Comparison of ENCODE assay signal across 29 cellular contexts in the genomic region with DNA sequence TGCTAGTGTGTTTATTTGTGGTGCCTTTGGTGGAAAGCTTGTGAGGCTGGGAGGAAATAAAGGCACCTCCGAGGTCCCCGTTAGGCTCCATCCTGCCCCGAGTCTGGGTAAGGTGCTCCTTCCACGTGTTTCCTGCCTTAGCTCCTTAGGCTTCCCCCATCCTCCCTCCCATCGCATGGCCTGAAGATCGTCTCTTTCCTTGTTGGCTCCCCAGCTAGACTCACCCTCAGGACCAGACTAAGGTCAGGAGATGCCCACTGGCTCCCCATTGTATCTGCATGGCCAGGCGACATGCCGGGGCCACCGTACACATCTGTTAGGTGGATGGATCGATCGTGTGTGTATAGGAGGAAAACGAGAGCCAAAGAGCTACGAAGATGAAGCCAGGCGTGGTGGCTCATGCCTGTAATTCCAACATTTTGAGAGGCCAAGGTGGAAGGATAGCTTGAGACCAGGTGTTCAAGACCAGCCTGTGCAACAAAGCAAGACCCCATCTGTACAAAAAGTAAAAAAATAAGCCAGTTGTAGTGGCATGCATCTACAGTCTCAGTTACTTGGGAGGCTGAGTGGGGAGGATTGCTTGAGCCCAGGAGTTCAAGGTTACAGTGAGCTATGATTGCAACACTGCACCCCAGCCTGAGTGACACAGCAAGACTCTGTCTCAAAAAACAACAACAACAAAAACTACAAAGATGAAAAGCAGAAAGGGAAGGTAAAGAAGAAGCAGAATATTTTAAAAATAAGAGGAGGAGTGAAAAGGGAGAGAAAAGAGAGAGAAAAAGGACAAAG.
"Had no signal": no experiment of that assay in that cellular context is flagged by ENCODE, and none has a peak within 500 bp of the region (broad histone marks: within the 10 kb centered on the region; RNA-seq: fewer than 3 reads in every experiment).

No MANE protein-coding gene starts in this region.

- DNase-seq: activated CD4-positive, alpha-beta T cell treated with anti-CD3 and anti-CD28 coated beads for 48 hours; activated CD4-positive, alpha-beta T cell treated with anti-CD3 and anti-CD28 coated beads, Interleukin-2, amount 50 U/mL, for 4 hours; activated CD4-positive, CD25-positive, alpha-beta regulatory T cell treated with anti-CD3 and anti-CD28 coated beads, Interleukin-2, amount 50 U/mL, for 72 hours; activated CD8-positive, alpha-beta memory T cell treated with anti-CD3 and anti-CD28 coated beads, Interleukin-2, amount 10 ng/mL, durations not matched to agents 7 days and 5 days; activated CD8-positive, alpha-beta T cell treated with anti-CD3 and anti-CD28 coated beads, Interleukin-2, amount 10 ng/mL, durations not matched to agents 7 days and 5 days; activated effector memory CD4-positive, alpha-beta T cell treated with Interleukin-2 at 50 U/mL for 16 hours; activated naive CD4-positive, alpha-beta T cell; activated T-cell treated with anti-CD3 and anti-CD28 coated beads, Interleukin-2, amount 50 U/mL, for 24 hours; aorta; central memory CD4-positive, alpha-beta T cell; Kasumi-1; KBM-7; NCI-H1105 treated with DMSO at 0.1 percent for 48 hours; NCI-H146; NCI-H1930; NCI-H2171; NCI-H226; NCI-H510A treated with DMSO at 0.1 percent for 48 hours; NCI-H69; Peyer's patch; Right ventricle myocardium superior; T-helper 17 cell; T-helper 9 cell had no signal

- ATAC-seq: activated CD8-positive, alpha-beta memory T cell treated with anti-CD3 and anti-CD28 coated beads, Interleukin-2, amount 10 ng/mL, durations not matched to agents 7 days and 5 days; activated CD8-positive, alpha-beta T cell treated with anti-CD3 and anti-CD28 coated beads, Interleukin-2, amount 10 ng/mL, durations not matched to agents 7 days and 5 days; T-helper 17 cell; WTC11 had no signal

- H3K9me3 ChIP-seq: Peyer's patch, SJSA1 had no signal

- H3K4me3 Mint-ChIP-seq: activated CD8-positive, alpha-beta memory T cell treated with anti-CD3 and anti-CD28 coated beads, Interleukin-2, amount 10 ng/mL, durations not matched to agents 7 days and 5 days; activated CD8-positive, alpha-beta T cell treated with anti-CD3 and anti-CD28 coated beads, Interleukin-2, amount 10 ng/mL, durations not matched to agents 7 days and 5 days; activated naive CD4-positive, alpha-beta T cell treated with anti-CD3 and anti-CD28 coated beads, Interleukin-2, amount 50 U/mL, for 24 hours; activated T-cell treated with anti-CD3 and anti-CD28 coated beads, Interleukin-2, amount 50 U/mL, for 24 hours; activated T-helper 1 cell treated with anti-CD3 and anti-CD28 coated beads, Interleukin-12 subunit alpha, Interleukin-12 subunit beta, Interleukin-2, Interleukin-4 antibody, amounts not matched to agents 30 ng/mL and 10 ng/mL and 1 ng/mL, durations not matched to agents 14 hours and 24 hours and 36 hours; T-helper 17 cell; WTC11 had no signal

- H3K27me3 Mint-ChIP-seq: activated naive CD4-positive, alpha-beta T cell treated with anti-CD3 and anti-CD28 coated beads, Interleukin-2, amount 50 U/mL, for 24 hours; activated T-cell treated with anti-CD3 and anti-CD28 coated beads, Interleukin-2, amount 50 U/mL, for 24 hours; T-helper 17 cell had no signal

- H3K4me3 ChIP-seq: breast epithelium, Peyer's patch, SJSA1 had no signal

- H3K27ac Mint-ChIP-seq: activated CD8-positive, alpha-beta memory T cell treated with anti-CD3 and anti-CD28 coated beads, Interleukin-2, amount 10 ng/mL, durations not matched to agents 7 days and 5 days; activated CD8-positive, alpha-beta T cell treated with anti-CD3 and anti-CD28 coated beads, Interleukin-2, amount 10 ng/mL, durations not matched to agents 7 days and 5 days; activated naive CD4-positive, alpha-beta T cell treated with anti-CD3 and anti-CD28 coated beads, Interleukin-2, amount 50 U/mL, for 24 hours; activated T-cell treated with anti-CD3 and anti-CD28 coated beads, Interleukin-2, amount 50 U/mL, for 24 hours; activated T-helper 1 cell treated with anti-CD3 and anti-CD28 coated beads, Interleukin-12 subunit alpha, Interleukin-12 subunit beta, Interleukin-2, Interleukin-4 antibody, amounts not matched to agents 30 ng/mL and 10 ng/mL and 1 ng/mL, durations not matched to agents 14 hours and 24 hours and 36 hours; T-helper 17 cell; WTC11 had no signal

- H3K4me1 Mint-ChIP-seq: activated CD8-positive, alpha-beta memory T cell treated with anti-CD3 and anti-CD28 coated beads, Interleukin-2, amount 10 ng/mL, durations not matched to agents 7 days and 5 days; activated naive CD4-positive, alpha-beta T cell treated with anti-CD3 and anti-CD28 coated beads, Interleukin-2, amount 50 U/mL, for 24 hours; T-helper 17 cell; WTC11 had no signal

- H3K27ac ChIP-seq: breast epithelium, Peyer's patch, RWPE1, SJSA1 had no signal

- H3K9me3 Mint-ChIP-seq: activated naive CD4-positive, alpha-beta T cell treated with anti-CD3 and anti-CD28 coated beads, Interleukin-2, amount 50 U/mL, for 24 hours had no signal

- H3K27me3 ChIP-seq: breast epithelium, Peyer's patch, SJSA1 had no signal

- H3K4me1 ChIP-seq: breast epithelium, Peyer's patch, SJSA1 had no signal

- H3K36me3 ChIP-seq: breast epithelium, Peyer's patch, SJSA1 had no signal

- H3K36me3 Mint-ChIP-seq: activated CD8-positive, alpha-beta memory T cell treated with anti-CD3 and anti-CD28 coated beads, Interleukin-2, amount 10 ng/mL, durations not matched to agents 7 days and 5 days had no signal
